Comparison of ENCODE assay signal across 9 cellular contexts in the genomic region with DNA sequence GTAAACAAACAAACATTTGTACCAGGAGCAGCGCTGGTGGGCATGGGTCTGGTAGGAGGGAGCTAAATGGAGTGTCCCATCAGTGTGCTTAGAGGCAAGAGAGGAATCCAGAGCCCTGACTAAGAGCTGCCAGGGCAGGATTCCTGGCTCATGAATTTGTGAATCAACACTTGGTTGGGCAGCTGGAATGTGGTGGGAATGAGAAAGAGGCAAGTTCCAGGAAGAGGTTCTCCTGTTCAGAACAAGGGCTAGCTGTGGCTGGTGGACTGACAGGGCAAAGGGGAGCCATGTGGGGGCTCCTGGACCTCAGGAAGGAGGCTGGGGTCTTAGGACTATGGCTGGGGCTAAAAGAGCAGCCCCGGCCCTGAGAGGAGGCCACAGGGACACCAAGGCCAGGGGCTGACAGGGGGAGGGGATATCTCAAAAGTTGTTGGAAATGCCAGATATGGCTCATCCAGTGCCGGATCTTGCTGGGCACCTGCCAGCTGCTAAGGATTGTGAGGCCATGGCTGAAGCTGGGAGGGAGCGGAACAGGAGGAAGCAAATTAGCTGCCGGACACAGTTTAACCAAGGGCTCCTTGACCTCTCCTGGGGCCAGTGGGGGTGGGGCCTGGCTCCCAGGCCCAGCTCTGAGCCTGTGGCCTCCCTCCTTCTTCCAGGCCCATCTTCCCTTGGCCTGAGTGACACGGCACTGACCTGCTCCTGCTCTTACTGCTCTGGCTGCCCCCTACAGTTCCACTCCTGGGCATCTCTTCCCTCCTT. TPM values are rescaled to one million over a fixed set of nuclear protein-coding genes. Genes with fewer than 3 reads are reported as not detected.
DNase-seq lines count a peak whose midpoint lies in the region; ATAC-seq, FAIRE-seq and TF ChIP-seq lines count a peak whose summit lies in the region.
"Had no signal": no experiment of that assay in that cellular context is flagged by ENCODE, and none has a peak within 500 bp of the region (broad histone marks: within the 10 kb centered on the region; RNA-seq: fewer than 3 reads in every experiment).

No MANE protein-coding gene starts in this region.

- no peak for TF ChIP-seq POLR2A in K562 (conservative IDR thresholded peaks at IDR 0.05)
- TF ChIP-seq POLR2A in erythroblast (IDR thresholded peaks at IDR 0.05; ENCODE audit: low read length) = no peak
- no peak for TF ChIP-seq POLR2A in transverse colon (IDR thresholded peaks at IDR 0.05)

- peaks cover 5% of the 10 kb centered on the region for H3K27me3 Mint-ChIP-seq in HFFc6 (ENCODE audit: insufficient read depth)

- H3K4me3 Mint-ChIP-seq in HFFc6 = peak overlapping the region; percentile 74

- H3K79me2 ChIP-seq in K562 (ENCODE audit: control insufficient read depth, insufficient read depth, low read length) = no peaks in the 10 kb centered on the region
- no peaks in the 10 kb centered on the region for H3K79me2 ChIP-seq in smooth muscle cell (ENCODE audit: low read depth)

- no peak for FAIRE-seq in K562 (lab: Jason Lieb, UNC)
- FAIRE-seq: GM18507 had no signal

- TF ChIP-seq RAD21 in K562 (CRISPR knock-in tag; conservative IDR thresholded peaks at IDR 0.05 in 1 of 2, IDR thresholded peaks at IDR 0.05 in 1 of 2) = no peak

- H3K4me1 ChIP-seq in K562 (replicated peaks in 1 of 2; ENCODE audit: control insufficient read depth in 2 of 2, insufficient read depth in 2 of 2, low read length in 2 of 2) (no peaks in the 10 kb centered on the region), smooth muscle cell (ENCODE audit: low read depth) (peaks cover 16% of the 10 kb centered on the region), transverse colon (peaks cover 0 to 8% (median 2%) of the 10 kb centered on the region in 4 donors)

- H2AFZ ChIP-seq in K562 (ENCODE audit: low read depth, low read length) (no peak overlapping the region), smooth muscle cell (ENCODE audit: low read depth) (no peak overlapping the region)

- H3K27ac ChIP-seq in K562 (ENCODE audit: extremely low read depth, low read depth, low read length) = no peak overlapping the region
- H3K27ac ChIP-seq in smooth muscle cell (ENCODE audit: low read depth) = peak overlapping the region; percentile 83
- peak overlapping the region in 1 of 4 donors; percentile 23 for H3K27ac ChIP-seq in transverse colon

- peaks cover 3 to 4% of the 10 kb centered on the region in 2 experiments; a peak in 3 of 5 replicates for H3K27me3 ChIP-seq in K562 (ENCODE audit: control insufficient read depth in 2 of 2, insufficient read depth in 2 of 2, low read length in 2 of 2)
- no peaks in the 10 kb centered on the region for H3K27me3 ChIP-seq in smooth muscle cell (ENCODE audit: low read depth)
- peaks cover under 1% of the 10 kb centered on the region for H3K27me3 ChIP-seq in transverse colon

- H4K20me1 ChIP-seq in K562 (replicated peaks; ENCODE audit: control insufficient read depth, insufficient read depth, low read length) (no peaks in the 10 kb centered on the region), smooth muscle cell (ENCODE audit: low read depth) (no peaks in the 10 kb centered on the region)

- TF ChIP-seq EP300 in K562 (IDR thresholded peaks at IDR 0.05; ENCODE audit: low read length) = no peak
- TF ChIP-seq EP300 in transverse colon (IDR thresholded peaks at IDR 0.05; ENCODE audit: low read depth) = no peak

- ATAC-seq in K562 (peak; percentile 46; the same call in 2 of the 3 replicates), HG03469 (IDR thresholded peaks at IDR 0.05; ENCODE audit: unreplicated experiment) (no peak)

- H3F3A ChIP-seq in smooth muscle cell (ENCODE audit: low read depth) = no peaks in the 10 kb centered on the region

- peaks cover 41% of the 10 kb centered on the region for H3K4me1 Mint-ChIP-seq in HFFc6 (ENCODE audit: low read depth)

- TF ChIP-seq CTCF in HFFc6 (IDR thresholded peaks at IDR 0.05) = no peak
- no peak for TF ChIP-seq CTCF in K562 (IDR thresholded peaks at IDR 0.05 in 2 of 3, conservative IDR thresholded peaks at IDR 0.05 in 1 of 3; ENCODE audit: insufficient read depth in 2 of 3, low read depth in 1 of 3, low read length in 3 of 3)
- TF ChIP-seq CTCF in smooth muscle cell (IDR thresholded peaks at IDR 0.05; ENCODE audit: borderline replicate concordance, insufficient read depth, poor library complexity, severe bottlenecking) = no peak
- TF ChIP-seq CTCF in transverse colon (IDR thresholded peaks at IDR 0.05) = no peak

- H3K36me3 ChIP-seq in K562 (ENCODE audit: control insufficient read depth, insufficient read depth, low read length) (no peaks in the 10 kb centered on the region), smooth muscle cell (ENCODE audit: low read depth) (no peaks in the 10 kb centered on the region), transverse colon (no peaks in the 10 kb centered on the region)

- 23% methylated on average over 5 of the region's 6 CpGs for WGBS in K562 (ENCODE audit: insufficient coverage, low coverage, missing lambda C conversion rate)
- WGBS in smooth muscle cell (ENCODE audit: low lambda C conversion rate) = 60% methylated on average over 6 of the region's 6 CpGs
- WGBS in transverse colon (ENCODE audit: low coverage in 1 of 2), 2 donors = 80 to 84% methylated on average over 1 to 6 of the region's 6 CpGs

- no peak overlapping the region for H3K4me2 ChIP-seq in K562 (ENCODE audit: insufficient read depth, low read length)
- peak overlapping the region; percentile 40 for H3K4me2 ChIP-seq in smooth muscle cell

- POLR2A ChIA-PET in K562 (lab: Yijun Ruan, JAX) = interaction anchor here (0.6 to 0.9 kb wide), 3 partner anchors 9 to 236 kb away, joined by 4 to 5 read pairs (median 4); no protein-coding TSS in a partner anchor

- intact Hi-C loops in K562 (cut with micrococcal nuclease) = no loop called here
- intact Hi-C loops in transverse colon (cut with DNase I; ENCODE audit: low total_unique reads) = no loop called here

- no peaks in the 10 kb centered on the region for H3K9me1 ChIP-seq in K562 (ENCODE audit: control insufficient read depth, insufficient read depth, low read length)

- H3K36me3 Mint-ChIP-seq in HFFc6 (ENCODE audit: low read depth) = no peaks in the 10 kb centered on the region

- BruUV-seq in K562 (replicated peaks; lab: Mats Ljungman, UMichigan) = no TSS peak

- no peaks in the 10 kb centered on the region for H3K9me3 ChIP-seq in K562 (replicated peaks; ENCODE audit: control insufficient read depth, insufficient read depth, low read depth, low read length)
- H3K9me3 ChIP-seq in smooth muscle cell (replicated peaks; ENCODE audit: low read depth) = no peaks in the 10 kb centered on the region
- no peaks in the 10 kb centered on the region for H3K9me3 ChIP-seq in transverse colon

- no peaks in the 10 kb centered on the region for H3K9me3 Mint-ChIP-seq in HFFc6

- peak overlapping the region; percentile 100 for H3K27ac Mint-ChIP-seq in HFFc6

- DNase-seq in HFFc6 (peak; percentile 95), K562 (ENCODE audit: extremely low read depth in 1 of 4, low spot score in 3 of 4) (no peak), islet precursor cell (peak; percentile 95), smooth muscle cell (lab: John Stamatoyannopoulos, UW; ENCODE audit: unreplicated experiment) (no peak), NCI-H2029 (lab: John Stamatoyannopoulos, UW) (no peak), erythroblast (lab: John Stamatoyannopoulos, UW) (no peak), transverse colon (no peak)

- in situ Hi-C loops in K562 (cut with MboI) = no loop called here
- in situ Hi-C loops in transverse colon (cut with MboI; ENCODE audit: low pct_ligation_motif_present in 1 of 4, low pct_unique_long_range_greater_than_20kb in 1 of 4, low sequenced_read_pairs in 3 of 4) = no loop called here

- CTCF ChIA-PET in K562 (lab: Yijun Ruan, JAX; ENCODE audit: low intra/inter-chr PET ratio) = no interaction called here

- no peak overlapping the region; a peak in 1 of 4 replicates for H3K9ac ChIP-seq in K562 (ENCODE audit: insufficient read depth in 1 of 2, low read depth in 2 of 2, low read length in 2 of 2)
- no peak overlapping the region for H3K9ac ChIP-seq in smooth muscle cell (ENCODE audit: low read depth)

- no peak overlapping the region for H3K4me3 ChIP-seq in K562
- no peak overlapping the region for H3K4me3 ChIP-seq in smooth muscle cell
- no peak overlapping the region for H3K4me3 ChIP-seq in transverse colon

RNA-seq across cellular contexts. Expression of gene P2RY6, which starts 14.6 kb away (rescaled TPM):
- total RNA-seq in HFFc6 (2021; fragmentation: NEBNext Ultra II Directional; extraction: Animal tissue kit (Norgen Biotek cat#: 25700)) = 1 to 10 TPM in 4 of 6 experiments, under 1 TPM in 2; 0.54 to 2.4 (median 1.9) TPM
- not detected in 2 replicates for total RNA-seq in K562 (2011; cell fraction: chromatin; rRNA removed; ENCODE audit: low replicate concordance)
- total RNA-seq in K562 (2011; cell fraction: nucleolus; rRNA removed) = not detected in 2 replicates
- total RNA-seq in K562 (2011; cell fraction: nucleoplasm; rRNA removed) = not detected in 2 replicates
- not detected in 2 replicates for total RNA-seq in K562 (2014; rRNA removed)
- total RNA-seq in K562 (2014; rRNA removed; fragmentation: Illumina TruSeq; extraction: Trizol) = not detected in 2 replicates
- total RNA-seq in K562 (2015; rRNA removed; fragmentation: Illumina TruSeq; extraction: Trizol) = not detected in 2 replicates
- total RNA-seq in K562 (2021) = not detected in 2 replicates
- not detected in 2 replicates for polyA plus RNA-seq in K562 (2011; rRNA removed)
- not detected in 2 replicates for polyA plus RNA-seq in K562 (2011; cell fraction: cytosol; rRNA removed)
- not detected in 2 replicates for polyA plus RNA-seq in K562 (2011; cell fraction: nucleus; rRNA removed)
- polyA plus RNA-seq in K562 (2012) = not detected in 2 replicates
- not detected in 2 replicates for polyA plus RNA-seq in K562 (2014; fragmentation: Illumina TruSeq; extraction: Trizol)
- polyA plus RNA-seq in K562 (2014; fragmentation: Nextera tagmentation; extraction: Ambion mirVana) = not detected
- not detected in 2 replicates for polyA plus RNA-seq in K562 (2014; rRNA removed)
- polyA minus RNA-seq in K562 (2011; rRNA and poly(A)+ RNA removed) = not detected in 2 replicates
- polyA minus RNA-seq in K562 (2011; cell fraction: cytosol; rRNA and poly(A)+ RNA removed) = not detected in 2 replicates
- polyA minus RNA-seq in K562 (2011; cell fraction: nucleus; rRNA and poly(A)+ RNA removed) = not detected in 2 replicates
- total RNA-seq in smooth muscle cell = 5.0 and 13.8 TPM in 2 replicates
- polyA plus RNA-seq in smooth muscle cell = 3.7 and 13.6 TPM in 2 replicates
- 1 to 10 TPM in 3 of 4 donors, not detected in 1; 1.1 to 1.6 (median 1.4) TPM for total RNA-seq in transverse colon

RNA-seq across cellular contexts. Expression of gene P2RY2, which starts 39.4 kb away (rescaled TPM):
- under 1 TPM in 5 of 6 experiments, not detected in 1; 0.08 to 0.20 (median 0.16) TPM for total RNA-seq in HFFc6 (2021; fragmentation: NEBNext Ultra II Directional; extraction: Animal tissue kit (Norgen Biotek cat#: 25700))
- not detected in 2 replicates for total RNA-seq in K562 (2011; cell fraction: chromatin; rRNA removed; ENCODE audit: low replicate concordance)
- total RNA-seq in K562 (2011; cell fraction: nucleolus; rRNA removed) = not detected in 2 replicates
- total RNA-seq in K562 (2011; cell fraction: nucleoplasm; rRNA removed) = not detected in 2 replicates
- not detected in 2 replicates for total RNA-seq in K562 (2014; rRNA removed)
- not detected in 2 replicates for total RNA-seq in K562 (2014; rRNA removed; fragmentation: Illumina TruSeq; extraction: Trizol)
- total RNA-seq in K562 (2015; rRNA removed; fragmentation: Illumina TruSeq; extraction: Trizol) = not detected in 2 replicates
- not detected in 2 replicates for total RNA-seq in K562 (2021)
- polyA plus RNA-seq in K562 (2011; rRNA removed) = not detected in 2 replicates
- not detected in 2 replicates for polyA plus RNA-seq in K562 (2011; cell fraction: cytosol; rRNA removed)
- polyA plus RNA-seq in K562 (2011; cell fraction: nucleus; rRNA removed) = not detected in 2 replicates
- not detected in 2 replicates for polyA plus RNA-seq in K562 (2012)
- not detected in 2 replicates for polyA plus RNA-seq in K562 (2014; fragmentation: Illumina TruSeq; extraction: Trizol)
- polyA plus RNA-seq in K562 (2014; fragmentation: Nextera tagmentation; extraction: Ambion mirVana) = not detected
- polyA plus RNA-seq in K562 (2014; rRNA removed) = not detected in 2 replicates
- not detected in 2 replicates for polyA minus RNA-seq in K562 (2011; rRNA and poly(A)+ RNA removed)
- polyA minus RNA-seq in K562 (2011; cell fraction: cytosol; rRNA and poly(A)+ RNA removed) = not detected in 2 replicates
- not detected in 2 replicates for polyA minus RNA-seq in K562 (2011; cell fraction: nucleus; rRNA and poly(A)+ RNA removed)
- 0.99 and 5.8 TPM in 2 replicates for total RNA-seq in smooth muscle cell
- 1.9 TPM in 1 of 2 replicates, not detected in the other for polyA plus RNA-seq in smooth muscle cell
- 10 to 100 TPM in 3 of 4 donors, 1 to 10 TPM in 1; 8.6 to 21.4 (median 12.6) TPM for total RNA-seq in transverse colon

RNA-seq across cellular contexts. Expression of gene ARHGEF17, which starts 50.6 kb away (rescaled TPM):
- 100 to 1,000 TPM in 2 of 6 experiments, 10 to 100 TPM in 4; 84.6 to 112 (median 92.1) TPM for total RNA-seq in HFFc6 (2021; fragmentation: NEBNext Ultra II Directional; extraction: Animal tissue kit (Norgen Biotek cat#: 25700))
- total RNA-seq in K562 (2011; cell fraction: chromatin; rRNA removed; ENCODE audit: low replicate concordance) = 0.55 and 6.0 TPM in 2 replicates
- 2.4 and 4.8 TPM in 2 replicates for total RNA-seq in K562 (2011; cell fraction: nucleolus; rRNA removed)
- total RNA-seq in K562 (2011; cell fraction: nucleoplasm; rRNA removed) = 1.3 and 1.6 TPM in 2 replicates
- total RNA-seq in K562 (2014; rRNA removed) = 0.09 and 0.20 TPM in 2 replicates
- 0.03 and 0.07 TPM in 2 replicates for total RNA-seq in K562 (2014; rRNA removed; fragmentation: Illumina TruSeq; extraction: Trizol)
- total RNA-seq in K562 (2015; rRNA removed; fragmentation: Illumina TruSeq; extraction: Trizol) = 0.04 and 0.23 TPM in 2 replicates
- total RNA-seq in K562 (2021) = 0.29 and 0.53 TPM in 2 replicates
- 0.68 and 1.2 TPM in 2 replicates for polyA plus RNA-seq in K562 (2011; rRNA removed)
- 0.96 and 2.9 TPM in 2 replicates for polyA plus RNA-seq in K562 (2011; cell fraction: cytosol; rRNA removed)
- polyA plus RNA-seq in K562 (2011; cell fraction: nucleus; rRNA removed) = 5.2 and 8.3 TPM in 2 replicates
- polyA plus RNA-seq in K562 (2012) = 0.25 and 0.31 TPM in 2 replicates
- polyA plus RNA-seq in K562 (2014; fragmentation: Illumina TruSeq; extraction: Trizol) = 0.10 and 0.17 TPM in 2 replicates
- polyA plus RNA-seq in K562 (2014; fragmentation: Nextera tagmentation; extraction: Ambion mirVana) = not detected
- 0.09 and 0.17 TPM in 2 replicates for polyA plus RNA-seq in K562 (2014; rRNA removed)
- 1.3 and 1.4 TPM in 2 replicates for polyA minus RNA-seq in K562 (2011; rRNA and poly(A)+ RNA removed)
- 0.57 and 1.4 TPM in 2 replicates for polyA minus RNA-seq in K562 (2011; cell fraction: cytosol; rRNA and poly(A)+ RNA removed)
- polyA minus RNA-seq in K562 (2011; cell fraction: nucleus; rRNA and poly(A)+ RNA removed) = 3.7 and 4.0 TPM in 2 replicates
- 18.0 and 18.5 TPM in 2 replicates for total RNA-seq in smooth muscle cell
- 27.4 and 27.8 TPM in 2 replicates for polyA plus RNA-seq in smooth muscle cell
- total RNA-seq in transverse colon = 10 to 100 TPM; 12.0 to 44.9 (median 27.1) TPM

Comparison
In these comparisons a context has a peak if more than half of its experiments do, and no peak if none do; other contexts are left out.
1. DNase-seq: peak in HFFc6 (single experiment) and islet precursor cell (single experiment); none in K562 (0 of 4), smooth muscle cell (single experiment), NCI-H2029 (single experiment), erythroblast (0 of 2) and transverse colon (single experiment).